In the genomic region with DNA sequence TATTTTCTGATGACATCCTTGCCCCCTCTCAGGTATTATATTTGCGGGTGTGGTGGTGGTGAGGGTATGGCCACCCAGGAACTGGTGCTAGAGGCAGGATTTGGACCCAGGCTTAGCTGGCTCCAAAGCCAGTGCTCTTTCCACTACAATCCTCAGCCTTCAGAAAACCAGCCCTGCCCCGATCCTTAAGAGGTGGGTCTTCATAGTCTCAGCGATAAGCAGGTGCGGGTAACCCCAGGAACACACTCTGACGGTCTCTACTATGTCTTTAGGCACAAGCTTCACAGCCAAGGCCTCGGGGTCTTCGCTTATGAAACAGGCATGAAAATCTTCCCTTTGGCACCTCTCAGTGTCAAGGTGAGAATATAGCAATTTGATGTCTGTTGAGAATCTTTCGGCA, we compare ENCODE assay signal across 1 cellular context.
TF ChIP-seq lines count a peak whose summit lies in the region.

No MANE protein-coding gene starts in this region.

TF ChIP-seq in H1, 55 proteins besides CTCF, POLR2A, EP300 and RAD21 (continued from another document):
- TF ChIP-seq, protein P1, sequence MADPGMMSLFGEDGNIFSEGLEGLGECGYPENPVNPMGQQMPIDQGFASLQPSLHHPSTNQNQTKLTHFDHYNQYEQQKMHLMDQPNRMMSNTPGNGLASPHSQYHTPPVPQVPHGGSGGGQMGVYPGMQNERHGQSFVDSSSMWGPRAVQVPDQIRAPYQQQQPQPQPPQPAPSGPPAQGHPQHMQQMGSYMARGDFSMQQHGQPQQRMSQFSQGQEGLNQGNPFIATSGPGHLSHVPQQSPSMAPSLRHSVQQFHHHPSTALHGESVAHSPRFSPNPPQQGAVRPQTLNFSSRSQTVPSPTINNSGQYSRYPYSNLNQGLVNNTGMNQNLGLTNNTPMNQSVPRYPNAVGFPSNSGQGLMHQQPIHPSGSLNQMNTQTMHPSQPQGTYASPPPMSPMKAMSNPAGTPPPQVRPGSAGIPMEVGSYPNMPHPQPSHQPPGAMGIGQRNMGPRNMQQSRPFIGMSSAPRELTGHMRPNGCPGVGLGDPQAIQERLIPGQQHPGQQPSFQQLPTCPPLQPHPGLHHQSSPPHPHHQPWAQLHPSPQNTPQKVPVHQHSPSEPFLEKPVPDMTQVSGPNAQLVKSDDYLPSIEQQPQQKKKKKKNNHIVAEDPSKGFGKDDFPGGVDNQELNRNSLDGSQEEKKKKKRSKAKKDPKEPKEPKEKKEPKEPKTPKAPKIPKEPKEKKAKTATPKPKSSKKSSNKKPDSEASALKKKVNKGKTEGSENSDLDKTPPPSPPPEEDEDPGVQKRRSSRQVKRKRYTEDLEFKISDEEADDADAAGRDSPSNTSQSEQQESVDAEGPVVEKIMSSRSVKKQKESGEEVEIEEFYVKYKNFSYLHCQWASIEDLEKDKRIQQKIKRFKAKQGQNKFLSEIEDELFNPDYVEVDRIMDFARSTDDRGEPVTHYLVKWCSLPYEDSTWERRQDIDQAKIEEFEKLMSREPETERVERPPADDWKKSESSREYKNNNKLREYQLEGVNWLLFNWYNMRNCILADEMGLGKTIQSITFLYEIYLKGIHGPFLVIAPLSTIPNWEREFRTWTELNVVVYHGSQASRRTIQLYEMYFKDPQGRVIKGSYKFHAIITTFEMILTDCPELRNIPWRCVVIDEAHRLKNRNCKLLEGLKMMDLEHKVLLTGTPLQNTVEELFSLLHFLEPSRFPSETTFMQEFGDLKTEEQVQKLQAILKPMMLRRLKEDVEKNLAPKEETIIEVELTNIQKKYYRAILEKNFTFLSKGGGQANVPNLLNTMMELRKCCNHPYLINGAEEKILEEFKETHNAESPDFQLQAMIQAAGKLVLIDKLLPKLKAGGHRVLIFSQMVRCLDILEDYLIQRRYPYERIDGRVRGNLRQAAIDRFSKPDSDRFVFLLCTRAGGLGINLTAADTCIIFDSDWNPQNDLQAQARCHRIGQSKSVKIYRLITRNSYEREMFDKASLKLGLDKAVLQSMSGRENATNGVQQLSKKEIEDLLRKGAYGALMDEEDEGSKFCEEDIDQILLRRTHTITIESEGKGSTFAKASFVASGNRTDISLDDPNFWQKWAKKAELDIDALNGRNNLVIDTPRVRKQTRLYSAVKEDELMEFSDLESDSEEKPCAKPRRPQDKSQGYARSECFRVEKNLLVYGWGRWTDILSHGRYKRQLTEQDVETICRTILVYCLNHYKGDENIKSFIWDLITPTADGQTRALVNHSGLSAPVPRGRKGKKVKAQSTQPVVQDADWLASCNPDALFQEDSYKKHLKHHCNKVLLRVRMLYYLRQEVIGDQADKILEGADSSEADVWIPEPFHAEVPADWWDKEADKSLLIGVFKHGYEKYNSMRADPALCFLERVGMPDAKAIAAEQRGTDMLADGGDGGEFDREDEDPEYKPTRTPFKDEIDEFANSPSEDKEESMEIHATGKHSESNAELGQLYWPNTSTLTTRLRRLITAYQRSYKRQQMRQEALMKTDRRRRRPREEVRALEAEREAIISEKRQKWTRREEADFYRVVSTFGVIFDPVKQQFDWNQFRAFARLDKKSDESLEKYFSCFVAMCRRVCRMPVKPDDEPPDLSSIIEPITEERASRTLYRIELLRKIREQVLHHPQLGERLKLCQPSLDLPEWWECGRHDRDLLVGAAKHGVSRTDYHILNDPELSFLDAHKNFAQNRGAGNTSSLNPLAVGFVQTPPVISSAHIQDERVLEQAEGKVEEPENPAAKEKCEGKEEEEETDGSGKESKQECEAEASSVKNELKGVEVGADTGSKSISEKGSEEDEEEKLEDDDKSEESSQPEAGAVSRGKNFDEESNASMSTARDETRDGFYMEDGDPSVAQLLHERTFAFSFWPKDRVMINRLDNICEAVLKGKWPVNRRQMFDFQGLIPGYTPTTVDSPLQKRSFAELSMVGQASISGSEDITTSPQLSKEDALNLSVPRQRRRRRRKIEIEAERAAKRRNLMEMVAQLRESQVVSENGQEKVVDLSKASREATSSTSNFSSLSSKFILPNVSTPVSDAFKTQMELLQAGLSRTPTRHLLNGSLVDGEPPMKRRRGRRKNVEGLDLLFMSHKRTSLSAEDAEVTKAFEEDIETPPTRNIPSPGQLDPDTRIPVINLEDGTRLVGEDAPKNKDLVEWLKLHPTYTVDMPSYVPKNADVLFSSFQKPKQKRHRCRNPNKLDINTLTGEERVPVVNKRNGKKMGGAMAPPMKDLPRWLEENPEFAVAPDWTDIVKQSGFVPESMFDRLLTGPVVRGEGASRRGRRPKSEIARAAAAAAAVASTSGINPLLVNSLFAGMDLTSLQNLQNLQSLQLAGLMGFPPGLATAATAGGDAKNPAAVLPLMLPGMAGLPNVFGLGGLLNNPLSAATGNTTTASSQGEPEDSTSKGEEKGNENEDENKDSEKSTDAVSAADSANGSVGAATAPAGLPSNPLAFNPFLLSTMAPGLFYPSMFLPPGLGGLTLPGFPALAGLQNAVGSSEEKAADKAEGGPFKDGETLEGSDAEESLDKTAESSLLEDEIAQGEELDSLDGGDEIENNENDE (IDR thresholded peaks at IDR 0.05; ENCODE audit: insufficient replicate concordance, low read length): no peak
- TF ChIP-seq EZH2 (IDR thresholded peaks at IDR 0.05; ENCODE audit: low read depth, low read length, severe bottlenecking) (no peak), GTF2F1 (IDR thresholded peaks at IDR 0.05; ENCODE audit: borderline replicate concordance, low read depth, low read length) (no peak), JUN (IDR thresholded peaks at IDR 0.05; ENCODE audit: low read depth, low read length) (no peak), NANOG (IDR thresholded peaks at IDR 0.05; ENCODE audit: insufficient read depth, low read depth, low read length, poor library complexity, severe bottlenecking) (no peak), TEAD4 (IDR thresholded peaks at IDR 0.05; ENCODE audit: low read depth, low read length) (no peak), SRF (IDR thresholded peaks at IDR 0.05; ENCODE audit: low read depth, low read length) (no peak)
- TF ChIP-seq, protein P2, sequence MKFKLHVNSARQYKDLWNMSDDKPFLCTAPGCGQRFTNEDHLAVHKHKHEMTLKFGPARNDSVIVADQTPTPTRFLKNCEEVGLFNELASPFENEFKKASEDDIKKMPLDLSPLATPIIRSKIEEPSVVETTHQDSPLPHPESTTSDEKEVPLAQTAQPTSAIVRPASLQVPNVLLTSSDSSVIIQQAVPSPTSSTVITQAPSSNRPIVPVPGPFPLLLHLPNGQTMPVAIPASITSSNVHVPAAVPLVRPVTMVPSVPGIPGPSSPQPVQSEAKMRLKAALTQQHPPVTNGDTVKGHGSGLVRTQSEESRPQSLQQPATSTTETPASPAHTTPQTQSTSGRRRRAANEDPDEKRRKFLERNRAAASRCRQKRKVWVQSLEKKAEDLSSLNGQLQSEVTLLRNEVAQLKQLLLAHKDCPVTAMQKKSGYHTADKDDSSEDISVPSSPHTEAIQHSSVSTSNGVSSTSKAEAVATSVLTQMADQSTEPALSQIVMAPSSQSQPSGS (IDR thresholded peaks at IDR 0.05; ENCODE audit: low read length): no peak
